9 cellular contexts compared by ENCODE assay signal in genomic region chr17:47203984-47204721, GRCh38. TPM values are rescaled to one million over a fixed set of nuclear protein-coding genes. Genes with fewer than 3 reads are reported as not detected.
DNase-seq lines count a peak whose midpoint lies in the region; ATAC-seq and TF ChIP-seq lines count a peak whose summit lies in the region.
"Had no signal": no experiment of that assay in that cellular context is flagged by ENCODE, and none has a peak within 500 bp of the region (broad histone marks: within the 10 kb centered on the region; RNA-seq: fewer than 3 reads in every experiment).

No MANE protein-coding gene starts in this region.

- peak overlapping the region in 1 of 2 donors; percentile 0 for H3K9ac ChIP-seq in mucosa of rectum (ENCODE audit: low read depth in 1 of 2, low read length in 2 of 2)

- H3K4me1 ChIP-seq in heart left ventricle: peaks cover 0 to 63% (median 31%) of the 10 kb centered on the region in 12 donors
- peaks cover 22 to 30% of the 10 kb centered on the region in 2 donors for H3K4me1 ChIP-seq in mucosa of rectum (ENCODE audit: control insufficient read depth in 2 of 2, insufficient read depth in 2 of 2, low read length in 2 of 2)
- peaks cover 26% of the 10 kb centered on the region for H3K4me1 ChIP-seq in upper lobe of right lung
- H3K4me1 ChIP-seq: BE2C had no signal

- H3K9me3 ChIP-seq in heart left ventricle: no peaks in the 10 kb centered on the region
- H3K9me3 ChIP-seq in mucosa of rectum (ENCODE audit: control insufficient read depth in 2 of 2, low read length in 2 of 2): no peaks in the 10 kb centered on the region
- no peaks in the 10 kb centered on the region for H3K9me3 ChIP-seq in upper lobe of right lung
- H3K9me3 ChIP-seq: BE2C had no signal

- no peak for TF ChIP-seq POLR2A in heart left ventricle (IDR thresholded peaks at IDR 0.05)

- intact Hi-C loops in heart left ventricle (cut with DNase I): no loop called here
- intact Hi-C loops in left ventricle myocardium superior (cut with micrococcal nuclease): no loop called here
- intact Hi-C loops in upper lobe of right lung (cut with DNase I): no loop called here

- ATAC-seq in heart left ventricle (peak in 1 of 4 donors; percentile 13), left ventricle myocardium superior (no peak), upper lobe of right lung (no peak), GM18907 (IDR thresholded peaks at IDR 0.05; ENCODE audit: unreplicated experiment) (no peak)

- H3K27ac ChIP-seq in heart left ventricle (peak overlapping the region in 11 of 12 donors; percentile 56 to 88 (median 72)), mucosa of rectum (ENCODE audit: low read depth in 2 of 2, low read length in 2 of 2) (peak overlapping the region; percentile 73 to 84), upper lobe of right lung (peak overlapping the region; percentile 83)

- TF ChIP-seq CTCF in heart left ventricle (IDR thresholded peaks at IDR 0.05) (no peak), upper lobe of right lung (IDR thresholded peaks at IDR 0.05) (no peak)

- no peak overlapping the region for H3K4me3 ChIP-seq in heart left ventricle
- no peak overlapping the region for H3K4me3 ChIP-seq in mucosa of rectum (ENCODE audit: low read length in 2 of 2)
- H3K4me3 ChIP-seq in upper lobe of right lung: no peak overlapping the region

- WGBS in heart left ventricle, 4 donors: 67 to 76% (median 70%) methylated on average over 6 of the region's 6 CpGs

- H3K36me3 ChIP-seq in heart left ventricle (no peaks in the 10 kb centered on the region), mucosa of rectum (ENCODE audit: control insufficient read depth in 2 of 2, insufficient read depth in 2 of 2, low read length in 2 of 2) (no peaks in the 10 kb centered on the region), upper lobe of right lung (no peaks in the 10 kb centered on the region)
- H3K36me3 ChIP-seq: BE2C had no signal

- H3K27me3 ChIP-seq in heart left ventricle (no peaks in the 10 kb centered on the region), mucosa of rectum (ENCODE audit: control insufficient read depth in 2 of 2, insufficient read depth in 2 of 2, low read length in 2 of 2) (no peaks in the 10 kb centered on the region), upper lobe of right lung (no peaks in the 10 kb centered on the region)
- H3K27me3 ChIP-seq: BE2C had no signal

- no peak for DNase-seq in heart left ventricle
- no peak for DNase-seq in left ventricle myocardium superior
- peak; percentile 23 for DNase-seq in activated T-helper 1 cell treated with Interleukin-2 at 50 U/mL for 16 hours (ENCODE audit: low read depth)
- DNase-seq in upper lobe of right lung: no peak
- DNase-seq in NCI-H82 treated with DMSO at 0.1 percent for 48 hours (lab: John Stamatoyannopoulos, UW; ENCODE audit: unreplicated experiment): no peak
- DNase-seq in occipital lobe (lab: John Stamatoyannopoulos, UW): no peak
- DNase-seq: BE2C had no signal

RNA-seq across cellular contexts. Expression of gene MYL4, which starts 5.0 kb away (rescaled TPM):
- total RNA-seq in heart left ventricle (100 to 1,000 TPM in 3 of 9 donors, 10 to 100 TPM in 6; 24.9 to 186 (median 69.0) TPM), left ventricle myocardium superior (133 TPM), upper lobe of right lung (2.2 TPM), occipital lobe (4.2 TPM)
- polyA plus RNA-seq in heart left ventricle: 100 to 1,000 TPM in 1 of 2 donors, 10 to 100 TPM in 1; 33.0 to 750 TPM

RNA-seq across cellular contexts. Expression of gene CDC27, which starts 15.1 kb away (rescaled TPM):
- total RNA-seq in heart left ventricle (100 to 1,000 TPM in 2 of 9 donors, 10 to 100 TPM in 7; 43.7 to 110 (median 79.7) TPM), left ventricle myocardium superior (81.8 TPM), upper lobe of right lung (72.1 TPM), occipital lobe (168 TPM)
- 10 to 100 TPM; 10.4 to 37.4 TPM for polyA plus RNA-seq in heart left ventricle

RNA-seq across cellular contexts. Expression of gene ITGB3, which starts 49.5 kb away (rescaled TPM):
- 10 to 100 TPM in 2 of 9 donors, 1 to 10 TPM in 7; 2.6 to 14.8 (median 4.8) TPM for total RNA-seq in heart left ventricle
- polyA plus RNA-seq in heart left ventricle: 1 to 10 TPM; 1.3 to 5.0 TPM
- 3.2 TPM for total RNA-seq in left ventricle myocardium superior
- 6.6 TPM for total RNA-seq in upper lobe of right lung
- total RNA-seq in occipital lobe: 2.2 TPM
